In genomic region chr1:228109962-228110488, GRCh38 we compare ENCODE assay signal across 1 cellular context.
TF ChIP-seq lines count a peak whose summit lies in the region.

No MANE protein-coding gene starts in this region.

TF ChIP-seq in HepG2, 621 proteins besides CTCF, POLR2A, EP300 and RAD21 (continued from another document):
- TF ChIP-seq THAP11 (CRISPR knock-in tag; IDR thresholded peaks at IDR 0.05) = peak; percentile 53; the same call in 1 of the 2 replicates
- TF ChIP-seq BRD4 (CRISPR knock-in tag; IDR thresholded peaks at IDR 0.05) = no peak
- no peak for TF ChIP-seq CREB1 (IDR thresholded peaks at IDR 0.05)
- TF ChIP-seq CREB1 (CRISPR knock-in tag; IDR thresholded peaks at IDR 0.05) = peak; percentile 46; the same call in 1 of the 2 replicates
- no peak for TF ChIP-seq ZNF251 (CRISPR knock-in tag; IDR thresholded peaks at IDR 0.05)
- TF ChIP-seq ZNF263 (CRISPR knock-in tag; IDR thresholded peaks at IDR 0.05) = peak; percentile 95
- peak; percentile 35; the same call in 1 of the 2 replicates for TF ChIP-seq FOXP4 (CRISPR knock-in tag; IDR thresholded peaks at IDR 0.05)
- TF ChIP-seq HOXA3 (CRISPR knock-in tag; IDR thresholded peaks at IDR 0.05) = peak; percentile 27; the same call in 1 of the 2 replicates
- peak; percentile 44; the same call in 1 of the 2 replicates for TF ChIP-seq ETV5 (CRISPR knock-in tag; IDR thresholded peaks at IDR 0.05; ENCODE audit: borderline replicate concordance)
- TF ChIP-seq FOXK1 (CRISPR knock-in tag; IDR thresholded peaks at IDR 0.05; ENCODE audit: borderline replicate concordance, low read depth) = peak; percentile 40; the same call in 1 of the 2 replicates
- peak; percentile 16; the same call in 1 of the 2 replicates for TF ChIP-seq TFE3 (CRISPR knock-in tag; IDR thresholded peaks at IDR 0.05)
- TF ChIP-seq GATAD2A (CRISPR knock-in tag; IDR thresholded peaks at IDR 0.05) = peak; percentile 21; the same call in 1 of the 2 replicates
- 0 out of 2 replicates have a peak, but pooled peaks have one; percentile 21 for TF ChIP-seq MIXL1 (CRISPR knock-in tag; IDR thresholded peaks at IDR 0.05)
- peak; percentile 68 for TF ChIP-seq TGIF2 (CRISPR knock-in tag; IDR thresholded peaks at IDR 0.05)
- no peak for TF ChIP-seq NR2F1 (CRISPR knock-in tag; IDR thresholded peaks at IDR 0.05)
- TF ChIP-seq YY1 (IDR thresholded peaks at IDR 0.05; ENCODE audit: insufficient read depth, insufficient replicate concordance, low read depth, low read length) = peak; percentile 56
- peak; percentile 63; the same call in 1 of the 2 replicates for TF ChIP-seq ZNF574 (CRISPR knock-in tag; IDR thresholded peaks at IDR 0.05)
- TF ChIP-seq PATZ1 (CRISPR knock-in tag; IDR thresholded peaks at IDR 0.05) = peak; percentile 89
- TF ChIP-seq SOX6 (IDR thresholded peaks at IDR 0.05) = no peak
- peak; percentile 67 for TF ChIP-seq SOX6 (CRISPR knock-in tag; IDR thresholded peaks at IDR 0.05)
- TF ChIP-seq HNF4A (CRISPR knock-in tag; IDR thresholded peaks at IDR 0.05) = peak; percentile 78
- no peak for TF ChIP-seq FOXK2 (IDR thresholded peaks at IDR 0.05)
- TF ChIP-seq ZNF724P (CRISPR knock-in tag; IDR thresholded peaks at IDR 0.05; ENCODE audit: borderline replicate concordance) = no peak
- peak; percentile 97 for TF ChIP-seq TEAD3 (CRISPR knock-in tag; optimal IDR thresholded peaks at IDR 0.05; ENCODE audit: borderline replicate concordance)
- TF ChIP-seq PBX2 (CRISPR knock-in tag; IDR thresholded peaks at IDR 0.05) = no peak
- TF ChIP-seq TFAP4 (IDR thresholded peaks at IDR 0.05; ENCODE audit: borderline replicate concordance, low read depth) = peak; percentile 86; the same call in 1 of the 2 replicates
- TF ChIP-seq RFXAP (CRISPR knock-in tag; IDR thresholded peaks at IDR 0.05; ENCODE audit: borderline replicate concordance) = no peak
- TF ChIP-seq KDM2A (CRISPR knock-in tag; IDR thresholded peaks at IDR 0.05; ENCODE audit: borderline replicate concordance, low read depth) = 0 out of 2 replicates have a peak, but pooled peaks have one; percentile 23
- TF ChIP-seq DRAP1 (CRISPR knock-in tag; IDR thresholded peaks at IDR 0.05) = peak; percentile 31; the same call in 1 of the 2 replicates
- peak; percentile 50; the same call in 1 of the 2 replicates for TF ChIP-seq ELF3 (CRISPR knock-in tag; IDR thresholded peaks at IDR 0.05)
- no peak for TF ChIP-seq HOXA7 (CRISPR knock-in tag; IDR thresholded peaks at IDR 0.05)
- peak; percentile 90 for TF ChIP-seq SAP130 (CRISPR knock-in tag; IDR thresholded peaks at IDR 0.05; ENCODE audit: low read depth)
- no peak for TF ChIP-seq NR2F6 (IDR thresholded peaks at IDR 0.05)
- peak; percentile 52 for TF ChIP-seq NR2F6 (CRISPR knock-in tag; IDR thresholded peaks at IDR 0.05)
- no peak for TF ChIP-seq SOX13 (IDR thresholded peaks at IDR 0.05)
- peak in 1 of 2 experiments; percentile 70; a peak in 2 of 4 replicates for TF ChIP-seq SOX13 (CRISPR knock-in tag; conservative IDR thresholded peaks at IDR 0.05 in 1 of 2, IDR thresholded peaks at IDR 0.05 in 1 of 2)
- TF ChIP-seq ZNF749 (CRISPR knock-in tag; IDR thresholded peaks at IDR 0.05; ENCODE audit: borderline replicate concordance) = 0 out of 2 replicates have a peak, but pooled peaks have one; percentile 18
